Comparison of ENCODE assay signal across 11 cellular contexts in the genomic region with DNA sequence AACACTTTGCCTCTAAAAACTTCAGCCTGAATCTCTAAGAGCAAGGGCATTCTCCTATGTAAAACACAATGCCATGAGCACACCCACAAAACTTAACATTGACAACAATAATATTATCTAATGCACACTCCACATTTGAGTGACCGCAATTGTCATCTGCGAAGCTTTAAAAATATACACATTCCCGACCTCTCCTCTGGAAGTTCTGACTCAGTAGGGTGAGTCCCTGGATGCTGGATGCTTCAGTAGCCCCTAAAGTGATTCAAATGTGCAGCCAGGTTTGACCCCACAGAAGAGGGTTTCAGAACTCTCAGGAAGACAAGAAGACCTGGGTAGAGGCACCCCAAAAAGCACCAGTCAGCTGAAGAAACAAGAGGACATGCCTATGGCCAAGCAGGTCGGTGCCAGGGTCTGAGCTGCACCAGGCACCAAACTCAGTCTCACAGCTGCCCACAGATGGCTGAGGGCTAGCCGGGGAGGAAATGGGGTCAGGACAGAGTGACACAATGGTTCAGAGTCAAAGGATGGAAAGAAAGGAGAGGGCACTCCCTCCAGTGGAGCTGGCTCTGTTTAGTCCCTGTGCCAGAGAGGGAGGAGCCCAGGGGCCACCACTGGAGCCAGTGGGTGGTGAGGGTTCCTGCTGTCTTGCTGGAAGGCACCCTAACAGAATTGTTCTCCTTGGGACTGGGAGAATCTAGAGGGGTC. TPM values are rescaled to one million over a fixed set of nuclear protein-coding genes. Genes with fewer than 3 reads are reported as not detected.
DNase-seq lines count a peak whose midpoint lies in the region; ATAC-seq and TF ChIP-seq lines count a peak whose summit lies in the region.
"Had no signal": no experiment of that assay in that cellular context is flagged by ENCODE, and none has a peak within 500 bp of the region (broad histone marks: within the 10 kb centered on the region; RNA-seq: fewer than 3 reads in every experiment).

No MANE protein-coding gene starts in this region.

- peak overlapping the region; percentile 98 for H3K4me2 ChIP-seq in BLaER1
- no peak overlapping the region for H3K4me2 ChIP-seq in OCI-LY1 (ENCODE audit: low read length)

- H3K27me3 ChIP-seq in BLaER1 (no peaks in the 10 kb centered on the region), OCI-LY1 (ENCODE audit: insufficient read depth, low read length) (no peaks in the 10 kb centered on the region), heart right ventricle (no peaks in the 10 kb centered on the region), colonic mucosa (no peaks in the 10 kb centered on the region)
- H3K27me3 ChIP-seq in CD8-positive, alpha-beta T cell (ENCODE audit: insufficient read depth, low read length), result no peaks in the 10 kb centered on the region
- H3K27me3 ChIP-seq in effector memory CD4-positive, alpha-beta T cell (replicated peaks; ENCODE audit: control insufficient read depth, insufficient read depth, low read length, poor library complexity, severe bottlenecking), result no peaks in the 10 kb centered on the region

- no peaks in the 10 kb centered on the region for H3K27me3 Mint-ChIP-seq in neural crest cell (ENCODE audit: low read depth)
- H3K27me3 Mint-ChIP-seq in CD8-positive, alpha-beta T cell (ENCODE audit: low read depth), result no peaks in the 10 kb centered on the region
- no peaks in the 10 kb centered on the region for H3K27me3 Mint-ChIP-seq in activated T-cell treated with anti-CD3 and anti-CD28 coated beads, Interleukin-2, amount 50 U/mL, for 4 hours (ENCODE audit: low read depth)

- H3K79me2 ChIP-seq in OCI-LY1 (ENCODE audit: insufficient read depth, low read length), result peaks cover 35% of the 10 kb centered on the region; the same call in 1 of the 2 replicates

- 55 to 63% methylated on average over 5 of the region's 5 CpGs for whole genome bisulfite sequencing in heart right ventricle, 2 donors

- TF ChIP-seq CTCF in OCI-LY1 (IDR thresholded peaks at IDR 0.05; ENCODE audit: low read length), result no peak
- TF ChIP-seq CTCF in heart right ventricle (IDR thresholded peaks at IDR 0.05), result peak in 1 of 9 donors; percentile 7
- TF ChIP-seq CTCF in neural crest cell (conservative IDR thresholded peaks at IDR 0.05), result no peak
- TF ChIP-seq CTCF in CD8-positive, alpha-beta T cell (IDR thresholded peaks at IDR 0.05), result no peak
- no peak for TF ChIP-seq CTCF in colonic mucosa (IDR thresholded peaks at IDR 0.05)

- peak overlapping the region; percentile 73 for H3K27ac Mint-ChIP-seq in neural crest cell (ENCODE audit: unreplicated experiment)
- H3K27ac Mint-ChIP-seq in CD8-positive, alpha-beta T cell, result no peak overlapping the region

- intact Hi-C loops in heart right ventricle (cut with DNase I) (no loop called here), colonic mucosa (cut with DNase I) (no loop called here)
- intact Hi-C loops in CD8-positive, alpha-beta T cell (cut with DNase I, micrococcal nuclease), result no loop called here

- H3K9ac ChIP-seq in BLaER1 (no peak overlapping the region), OCI-LY1 (ENCODE audit: low read length) (no peak overlapping the region), colonic mucosa (ENCODE audit: low read depth in 2 of 2, low read length in 2 of 2) (peak overlapping the region in 1 of 2 donors; percentile 2)

- H3K4me3 ChIP-seq in BLaER1 (no peak overlapping the region), OCI-LY1 (ENCODE audit: low read depth, low read length, poor library complexity, severe bottlenecking) (no peak overlapping the region), heart right ventricle (no peak overlapping the region), colonic mucosa (no peak overlapping the region)
- H3K4me3 ChIP-seq in CD8-positive, alpha-beta T cell (ENCODE audit: low read depth, low read length), result no peak overlapping the region
- no peak overlapping the region for H3K4me3 ChIP-seq in effector memory CD4-positive, alpha-beta T cell (ENCODE audit: insufficient read depth, low read depth, low read length, poor library complexity, severe bottlenecking)

- H3K36me3 ChIP-seq in BLaER1 (0 out of 2 replicates have a peak, but pooled peaks cover 11% of the 10 kb centered on the region), OCI-LY1 (ENCODE audit: insufficient read depth, low read length) (peaks cover 47% of the 10 kb centered on the region; the same call in 1 of the 2 replicates), heart right ventricle (peaks cover 0 to 15% (median 0%) of the 10 kb centered on the region in 9 donors), colonic mucosa (no peaks in the 10 kb centered on the region)
- H3K36me3 ChIP-seq in CD8-positive, alpha-beta T cell (ENCODE audit: insufficient read depth, low read length), result no peaks in the 10 kb centered on the region
- H3K36me3 ChIP-seq in effector memory CD4-positive, alpha-beta T cell (ENCODE audit: control insufficient read depth, insufficient read depth, low read length), result no peaks in the 10 kb centered on the region

- H3K9me3 ChIP-seq in BLaER1 (no peaks in the 10 kb centered on the region), OCI-LY1 (ENCODE audit: low read length) (no peaks in the 10 kb centered on the region), heart right ventricle (no peaks in the 10 kb centered on the region), colonic mucosa (no peaks in the 10 kb centered on the region)
- no peaks in the 10 kb centered on the region for H3K9me3 ChIP-seq in CD8-positive, alpha-beta T cell (ENCODE audit: low read length)
- no peaks in the 10 kb centered on the region for H3K9me3 ChIP-seq in effector memory CD4-positive, alpha-beta T cell (ENCODE audit: control insufficient read depth, low read length)

- peaks cover 71% of the 10 kb centered on the region for H3K4me1 Mint-ChIP-seq in neural crest cell
- peaks cover 66% of the 10 kb centered on the region for H3K4me1 Mint-ChIP-seq in CD8-positive, alpha-beta T cell (ENCODE audit: low read depth)
- peaks cover 66% of the 10 kb centered on the region for H3K4me1 Mint-ChIP-seq in activated T-cell treated with anti-CD3 and anti-CD28 coated beads, Interleukin-2, amount 50 U/mL, for 4 hours (ENCODE audit: low read depth)

- no peak overlapping the region for H3K4me3 Mint-ChIP-seq in neural crest cell
- H3K4me3 Mint-ChIP-seq in CD8-positive, alpha-beta T cell, result no peak overlapping the region
- H3K4me3 Mint-ChIP-seq in activated T-cell treated with anti-CD3 and anti-CD28 coated beads, Interleukin-2, amount 50 U/mL, for 4 hours, result no peak overlapping the region

- no peaks in the 10 kb centered on the region for H3K9me3 Mint-ChIP-seq in neural crest cell
- no peaks in the 10 kb centered on the region for H3K9me3 Mint-ChIP-seq in CD8-positive, alpha-beta T cell
- no peaks in the 10 kb centered on the region for H3K9me3 Mint-ChIP-seq in activated T-cell treated with anti-CD3 and anti-CD28 coated beads, Interleukin-2, amount 50 U/mL, for 4 hours

- no peaks in the 10 kb centered on the region for H3F3A ChIP-seq in OCI-LY1 (ENCODE audit: insufficient read depth, low read length)

- no peak overlapping the region for H2AFZ ChIP-seq in OCI-LY1 (ENCODE audit: low read length)

- H3K4me1 ChIP-seq in BLaER1, result peaks cover 95% of the 10 kb centered on the region
- H3K4me1 ChIP-seq in OCI-LY1 (ENCODE audit: insufficient read depth, low read length, severe bottlenecking), result peaks cover 55% of the 10 kb centered on the region
- peaks cover 27 to 97% (median 76%) of the 10 kb centered on the region in 9 donors for H3K4me1 ChIP-seq in heart right ventricle
- peaks cover 39% of the 10 kb centered on the region for H3K4me1 ChIP-seq in CD8-positive, alpha-beta T cell (ENCODE audit: insufficient read depth, low read length)
- H3K4me1 ChIP-seq in effector memory CD4-positive, alpha-beta T cell (ENCODE audit: control insufficient read depth, insufficient read depth, low read length, poor library complexity, severe bottlenecking), result peaks cover 15% of the 10 kb centered on the region
- peaks cover 17% of the 10 kb centered on the region for H3K4me1 ChIP-seq in colonic mucosa

- no peak for DNase-seq in heart right ventricle
- DNase-seq in neural crest cell (ENCODE audit: low read depth, low spot score), result no peak
- DNase-seq in CD8-positive, alpha-beta T cell, result no peak
- no peak for DNase-seq in effector memory CD4-positive, alpha-beta T cell
- DNase-seq in activated T-cell treated with anti-CD3 and anti-CD28 coated beads, Interleukin-2, amount 50 U/mL, for 4 hours, result no peak
- no peak for DNase-seq in colonic mucosa
- DNase-seq: activated CD4-positive, alpha-beta T cell treated with anti-CD3 and anti-CD28 coated beads for 48 hours; NCI-H2081; RPMI8226 had no signal

- peaks cover 14% of the 10 kb centered on the region for H3K36me3 Mint-ChIP-seq in neural crest cell (ENCODE audit: low read depth)
- H3K36me3 Mint-ChIP-seq in CD8-positive, alpha-beta T cell, result peaks cover 3% of the 10 kb centered on the region
- no peaks in the 10 kb centered on the region for H3K36me3 Mint-ChIP-seq in activated T-cell treated with anti-CD3 and anti-CD28 coated beads, Interleukin-2, amount 50 U/mL, for 4 hours (ENCODE audit: insufficient read depth)

- H3K9me2 ChIP-seq in OCI-LY1 (ENCODE audit: low read depth, low read length), result no peaks in the 10 kb centered on the region

- POLR2A ChIA-PET in CD8-positive, alpha-beta T cell (lab: Charles Lee), result interaction anchor here (5.6 kb wide), 1 partner anchor 17 kb away, joined by 32 read pairs; the partner anchor contains the start of gene PIK3C2B

- H3K27ac ChIP-seq in BLaER1, result peak overlapping the region; percentile 96
- peak overlapping the region; percentile 37 for H3K27ac ChIP-seq in OCI-LY1 (ENCODE audit: low read depth, low read length, poor library complexity, severe bottlenecking)
- H3K27ac ChIP-seq in heart right ventricle, result peak overlapping the region in 5 of 10 donors; percentile 46 to 81 (median 51)
- no peak overlapping the region for H3K27ac ChIP-seq in CD8-positive, alpha-beta T cell (ENCODE audit: low read depth, low read length)
- H3K27ac ChIP-seq in effector memory CD4-positive, alpha-beta T cell (ENCODE audit: insufficient read depth, low read length, poor library complexity, severe bottlenecking), result no peak overlapping the region
- H3K27ac ChIP-seq in colonic mucosa, result no peak overlapping the region

- CTCF ChIA-PET in CD8-positive, alpha-beta T cell (lab: Charles Lee), result interaction anchor here (1.4 to 9.1 kb wide), 4 partner anchors 11 to 46 kb away, joined by 6 to 53 read pairs (median 20); no protein-coding TSS in a partner anchor

- peaks cover 68% of the 10 kb centered on the region for H4K20me1 ChIP-seq in BLaER1
- no peaks in the 10 kb centered on the region for H4K20me1 ChIP-seq in OCI-LY1 (ENCODE audit: insufficient read depth, low read length)

- peak in 7 of 8 donors; percentile 25 to 64 (median 30) for ATAC-seq in heart right ventricle
- no peak for ATAC-seq in CD8-positive, alpha-beta T cell
- no peak for ATAC-seq in activated T-cell treated with anti-CD3 and anti-CD28 coated beads, Interleukin-2, amount 50 U/mL, for 4 hours

RNA-seq across cellular contexts. Expression of gene PIK3C2B, which starts 17.4 kb away (rescaled TPM):
- total RNA-seq in heart right ventricle (10 to 100 TPM; 16.4 to 31.9 (median 23.0) TPM), neural crest cell (70.5 and 71.7 TPM in 2 replicates), colonic mucosa (10 to 100 TPM; 67.6 to 85.5 TPM)
- polyA plus RNA-seq in heart right ventricle, result 10 to 100 TPM in 1 of 2 donors, 1 to 10 TPM in 1; 4.4 to 16.6 TPM
- total RNA-seq in CD8-positive, alpha-beta T cell, result 10 to 100 TPM; 32.2 to 32.6 TPM
- total RNA-seq in activated T-cell treated with anti-CD3 and anti-CD28 coated beads, Interleukin-2, amount 50 U/mL, for 4 hours, result 10 to 100 TPM; 13.6 to 18.1 (median 15.6) TPM

RNA-seq across cellular contexts. Expression of gene MDM4, which starts 39.0 kb away (rescaled TPM):
- total RNA-seq in heart right ventricle (10 to 100 TPM; 30.7 to 43.7 (median 40.5) TPM), neural crest cell (92.5 and 98.2 TPM in 2 replicates), colonic mucosa (10 to 100 TPM; 43.7 to 49.8 TPM)
- 10 to 100 TPM in 1 of 2 donors, 1 to 10 TPM in 1; 3.7 to 17.6 TPM for polyA plus RNA-seq in heart right ventricle
- 100 to 1,000 TPM; 209 to 218 TPM for total RNA-seq in CD8-positive, alpha-beta T cell
- 10 to 100 TPM; 57.4 to 70.3 (median 66.0) TPM for total RNA-seq in activated T-cell treated with anti-CD3 and anti-CD28 coated beads, Interleukin-2, amount 50 U/mL, for 4 hours

Comparison
In these comparisons a context has a peak if more than half of its experiments do, and no peak if none do; other contexts are left out.
1. H3K27ac ChIP-seq: peak in BLaER1 (single experiment) and OCI-LY1 (single experiment); none in CD8-positive, alpha-beta T cell (single experiment), effector memory CD4-positive, alpha-beta T cell (single experiment) and colonic mucosa (single experiment).
2. ATAC-seq: peak in heart right ventricle (7 of 8); none in CD8-positive, alpha-beta T cell (single experiment) and activated T-cell treated with anti-CD3 and anti-CD28 coated beads, Interleukin-2, amount 50 U/mL, for 4 hours (0 of 2).